ENCODE assay signal across 8 cellular contexts in genomic region chr15:82809308-82810060, GRCh38. TPM values are rescaled to one million over a fixed set of nuclear protein-coding genes. Genes with fewer than 3 reads are reported as not detected.
DNase-seq lines count a peak whose midpoint lies in the region; ATAC-seq and TF ChIP-seq lines count a peak whose summit lies in the region.

Gene WHAMM (plus strand): TSS chr15:82809628. CDS start chr15:82809727, 99 bp downstream.

- intact Hi-C loops in activated B cell treated with CpG ODN at 0.5 μM for 24 hours (cut with micrococcal nuclease), result loop anchor here (1.0 kb wide), 7 partner anchors 23 to 269 kb away; partner anchors contain the start of genes AP3B2, C15orf40 and RPS17

- no peak for TF ChIP-seq CTCF in AG09309 (IDR thresholded peaks at IDR 0.05; ENCODE audit: control insufficient read depth, insufficient read depth, low read depth, low read length, missing control alignments)
- no peak for TF ChIP-seq CTCF in activated B cell treated with CpG ODN at 0.5 μM for 24 hours (IDR thresholded peaks at IDR 0.05)

- H3K9me3 Mint-ChIP-seq in activated B cell treated with CpG ODN at 0.5 μM for 24 hours, result no peaks in the 10 kb centered on the region

- H3K27me3 Mint-ChIP-seq in activated B cell treated with CpG ODN at 0.5 μM for 24 hours, result no peaks in the 10 kb centered on the region

- peak within 1 kb of the TSS; percentile 86 for H3K4me3 ChIP-seq in AG09309 (ENCODE audit: control insufficient read depth, low read depth, low read length)

- DNase-seq in AG09309 (ENCODE audit: low read depth) (peak; percentile 95), NCI-H226 (peak; percentile 100), activated B cell treated with CpG ODN at 0.5 μM for 24 hours (peak; percentile 91), iris pigment epithelial cell (ENCODE audit: low read depth) (peak; percentile 99)
- peak; percentile 95 for DNase-seq in central memory CD4-positive, alpha-beta T cell
- peak; percentile 87 to 92 for DNase-seq in stimulated activated CD4-positive, alpha-beta T cell treated with anti-CD3 and anti-CD28 coated beads, Interleukin-12 subunit alpha, Interleukin-12 subunit beta, amount 100 ng/mL, for 24 hours (ENCODE audit: low read depth in 2 of 2)

- H3K27ac Mint-ChIP-seq in activated B cell treated with CpG ODN at 0.5 μM for 24 hours, result peak within 1 kb of the TSS; percentile 93

- CTCF ChIA-PET in activated B cell treated with CpG ODN at 0.5 μM for 24 hours (lab: Charles Lee), result interaction anchor here (2.8 kb wide), 1 partner anchor 59 kb away, joined by 7 read pairs; no protein-coding TSS in a partner anchor

- peaks cover 71% of the 10 kb centered on the region for H3K4me1 Mint-ChIP-seq in activated B cell treated with CpG ODN at 0.5 μM for 24 hours

- POLR2A ChIA-PET in activated B cell treated with CpG ODN at 0.5 μM for 24 hours (lab: Charles Lee), result interaction anchor here (0.8 to 4.4 kb wide), 11 partner anchors 23 to 269 kb away, joined by 3 to 36 read pairs (median 12); partner anchors contain the start of genes BTBD1, C15orf40, RAMAC and RPS17

- peak within 1 kb of the TSS; percentile 91 for H3K4me3 Mint-ChIP-seq in activated B cell treated with CpG ODN at 0.5 μM for 24 hours

- TF ChIP-seq POLR2A in GM18951 (IDR thresholded peaks at IDR 0.05; ENCODE audit: extremely low read depth, insufficient read depth, insufficient read length), result peak; percentile 93

- in situ Hi-C loops in GM18951 (cut with MboI; ENCODE audit: low sequenced_read_pairs, unreplicated experiment), result no loop called here

- H3K36me3 Mint-ChIP-seq in activated B cell treated with CpG ODN at 0.5 μM for 24 hours (ENCODE audit: low read depth), result peaks cover 25% of the 10 kb centered on the region

- peak; percentile 80 for ATAC-seq in HG03196 (IDR thresholded peaks at IDR 0.05; ENCODE audit: unreplicated experiment)
- ATAC-seq in activated B cell treated with CpG ODN at 0.5 μM for 24 hours (ENCODE audit: low read depth), result peak; percentile 87

RNA-seq across cellular contexts. Expression of gene WHAMM, which starts in this region (rescaled TPM):
- total RNA-seq in activated B cell treated with CpG ODN at 0.5 μM for 24 hours, result 17.7 and 18.7 TPM in 2 replicates

Comparison
In these comparisons a context has a peak if more than half of its experiments do, and no peak if none do; other contexts are left out.
1. Peak in every context shown above with its lines: DNase-seq, ATAC-seq and H3K4me3 ChIP-seq.